In genomic region chr2:23925702-23926288, GRCh38 we compare ENCODE assay signal across 1 cellular context.
TF ChIP-seq lines count a peak whose summit lies in the region.

No MANE protein-coding gene starts in this region.

TF ChIP-seq in H1, 55 proteins besides CTCF, POLR2A, EP300 and RAD21 (continued from another document):
- TF ChIP-seq SAP30 (IDR thresholded peaks at IDR 0.05; ENCODE audit: insufficient read depth, insufficient replicate concordance, low read length) (peak; percentile 66), SP2 (IDR thresholded peaks at IDR 0.05; ENCODE audit: low read length) (no peak), SIX5 (IDR thresholded peaks at IDR 0.05; ENCODE audit: low read depth, low read length) (no peak), SIN3A (conservative IDR thresholded peaks at IDR 0.05 in 1 of 2, IDR thresholded peaks at IDR 0.05 in 1 of 2; ENCODE audit: low read depth in 1 of 2, low read length in 2 of 2) (peak in 1 of 2 experiments; percentile 67; a peak in 1 of 4 replicates), SIRT6 (IDR thresholded peaks at IDR 0.05; ENCODE audit: low read length) (no peak), SP4 (IDR thresholded peaks at IDR 0.05; ENCODE audit: low read length) (no peak), MAFK (IDR thresholded peaks at IDR 0.05; ENCODE audit: low read depth, low read length) (no peak), CREB1 (IDR thresholded peaks at IDR 0.05) (no peak), CHD7 (IDR thresholded peaks at IDR 0.05; ENCODE audit: insufficient replicate concordance, low read length) (no peak), GTF2F1 (IDR thresholded peaks at IDR 0.05; ENCODE audit: borderline replicate concordance, low read depth, low read length) (no peak), TAF1 (IDR thresholded peaks at IDR 0.05; ENCODE audit: low read depth, low read length) (no peak), NRF1 (IDR thresholded peaks at IDR 0.05; ENCODE audit: low read depth, low read length) (no peak), ATF2 (IDR thresholded peaks at IDR 0.05; ENCODE audit: low read length) (no peak)
- TF ChIP-seq, protein P1, sequence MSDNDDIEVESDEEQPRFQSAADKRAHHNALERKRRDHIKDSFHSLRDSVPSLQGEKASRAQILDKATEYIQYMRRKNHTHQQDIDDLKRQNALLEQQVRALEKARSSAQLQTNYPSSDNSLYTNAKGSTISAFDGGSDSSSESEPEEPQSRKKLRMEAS (IDR thresholded peaks at IDR 0.05) = no peak
- TF ChIP-seq, protein P2, sequence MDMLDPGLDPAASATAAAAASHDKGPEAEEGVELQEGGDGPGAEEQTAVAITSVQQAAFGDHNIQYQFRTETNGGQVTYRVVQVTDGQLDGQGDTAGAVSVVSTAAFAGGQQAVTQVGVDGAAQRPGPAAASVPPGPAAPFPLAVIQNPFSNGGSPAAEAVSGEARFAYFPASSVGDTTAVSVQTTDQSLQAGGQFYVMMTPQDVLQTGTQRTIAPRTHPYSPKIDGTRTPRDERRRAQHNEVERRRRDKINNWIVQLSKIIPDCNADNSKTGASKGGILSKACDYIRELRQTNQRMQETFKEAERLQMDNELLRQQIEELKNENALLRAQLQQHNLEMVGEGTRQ (IDR thresholded peaks at IDR 0.05; ENCODE audit: low read length) = no peak
TF ChIP-seq in H1: peak in this region for 2.
